8 cellular contexts compared by ENCODE assay signal in the genomic region with DNA sequence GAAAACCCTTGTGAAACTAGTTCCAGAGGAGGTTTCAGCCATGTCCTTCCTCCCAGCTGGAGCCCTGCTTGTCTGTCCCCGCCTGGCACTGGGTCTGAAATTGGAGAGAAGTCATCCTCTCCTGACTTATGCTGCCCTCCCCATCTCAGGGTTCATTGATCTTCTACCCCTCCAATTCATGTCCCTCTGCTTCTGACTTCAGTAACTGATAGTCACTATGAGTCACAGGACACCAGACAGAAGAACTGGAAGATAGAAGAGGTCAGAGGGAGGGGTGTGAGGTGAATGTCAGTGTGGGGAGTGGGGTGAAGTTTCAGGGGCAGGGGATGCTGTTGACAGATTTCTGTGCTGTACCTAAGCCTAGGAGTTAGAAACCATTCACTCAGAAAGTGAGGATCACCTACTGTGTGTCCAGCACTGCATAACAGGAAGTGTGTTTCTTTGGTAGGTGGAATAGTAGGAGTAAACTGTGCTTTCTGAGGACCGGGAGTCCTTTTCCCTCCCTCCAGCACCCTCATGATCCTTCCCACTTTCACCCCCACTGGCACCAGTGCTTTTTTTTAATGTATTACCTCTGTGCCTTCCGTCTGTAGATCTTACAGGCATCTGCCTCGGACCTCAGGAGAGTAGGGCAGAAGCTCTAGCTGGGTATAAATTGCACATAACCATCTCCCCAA. TPM values are rescaled to one million over a fixed set of nuclear protein-coding genes. Genes with fewer than 3 reads are reported as not detected.
DNase-seq lines count a peak whose midpoint lies in the region; ATAC-seq, FAIRE-seq and TF ChIP-seq lines count a peak whose summit lies in the region.

No MANE protein-coding gene starts in this region.

- H4K12ac ChIP-seq in trophoblast cell (ENCODE audit: low read depth, low read length), result no peak overlapping the region

- H3K9me3 ChIP-seq in DND-41 (ENCODE audit: insufficient read depth, low read length, severe bottlenecking), result no peaks in the 10 kb centered on the region
- H3K9me3 ChIP-seq in OCI-LY1 (ENCODE audit: low read length), result no peaks in the 10 kb centered on the region
- H3K9me3 ChIP-seq in H1 (ENCODE audit: insufficient read depth in 2 of 2, low read depth in 1 of 2, low read length in 1 of 2), result no peaks in the 10 kb centered on the region
- H3K9me3 ChIP-seq in trophoblast cell (ENCODE audit: insufficient read depth, low read depth, low read length), result no peaks in the 10 kb centered on the region

- ATAC-seq in DND-41 (ENCODE audit: insufficient read depth, low read depth), result no peak
- ATAC-seq in GM21515 (IDR thresholded peaks at IDR 0.05; ENCODE audit: unreplicated experiment), result no peak
- no peak for ATAC-seq in GM18498 (IDR thresholded peaks at IDR 0.05; ENCODE audit: unreplicated experiment)

- H4K91ac ChIP-seq in H1 (replicated peaks; ENCODE audit: insufficient read length, low read length) (no peak overlapping the region), trophoblast cell (ENCODE audit: low read depth, low read length) (no peak overlapping the region)

- H4K5ac ChIP-seq in H1 (ENCODE audit: insufficient read length, low read depth, low read length), result no peak overlapping the region

- no peak for TF ChIP-seq EP300 in H1 (IDR thresholded peaks at IDR 0.05; ENCODE audit: borderline replicate concordance in 1 of 2, low read depth in 2 of 2, low read length in 2 of 2)

- H4K8ac ChIP-seq in H1 (ENCODE audit: extremely low read depth, insufficient read depth, low read length), result no peak overlapping the region
- H4K8ac ChIP-seq in trophoblast cell (ENCODE audit: low read depth, low read length), result peak overlapping the region; percentile 39

- 70% methylated on average over 4 of the region's 4 CpGs; no CpG with 5 or more reads in 1 of the 2 experiments for WGBS in H1 (ENCODE audit: extremely low coverage in 1 of 2, insufficient coverage in 1 of 2, insufficient read length in 1 of 2, insufficient replicate concordance in 2 of 2, low coverage in 1 of 2, low lambda C conversion rate in 2 of 2, missing lambda C conversion rate in 1 of 2), 2 experiments
- no CpG with 5 or more reads among the region's 4 CpGs for WGBS in trophoblast cell (ENCODE audit: extremely low coverage, insufficient coverage, insufficient read length)

- peaks cover 11% of the 10 kb centered on the region for H3K79me2 ChIP-seq in DND-41 (ENCODE audit: insufficient read depth, low read length)
- H3K79me2 ChIP-seq in OCI-LY1 (ENCODE audit: insufficient read depth, low read length), result no peaks in the 10 kb centered on the region
- H3K79me2 ChIP-seq in H1 (ENCODE audit: control insufficient read depth in 1 of 2, insufficient read depth in 2 of 2, low read length in 2 of 2), result peaks cover 0 to 7% of the 10 kb centered on the region in 2 experiments; a peak in 2 of 4 replicates
- peaks cover 4% of the 10 kb centered on the region for H3K79me2 ChIP-seq in trophoblast cell (ENCODE audit: control insufficient read depth, insufficient read depth, low read length, poor library complexity)

- H3K4me3 ChIP-seq in DND-41 (ENCODE audit: low read depth in 1 of 2, low read length in 2 of 2), result peak overlapping the region; percentile 66 to 94; a peak in 3 of 4 replicates
- peak overlapping the region; percentile 89 for H3K4me3 ChIP-seq in OCI-LY1 (ENCODE audit: low read depth, low read length, poor library complexity, severe bottlenecking)
- H3K4me3 ChIP-seq in H1 (ENCODE audit: extremely low read depth in 1 of 4, insufficient read depth in 2 of 4, low read depth in 3 of 4, low read length in 4 of 4), result peak overlapping the region in 2 of 4 experiments; percentile 87 to 92; a peak in 5 of 8 replicates
- no peak overlapping the region for H3K4me3 ChIP-seq in trophoblast cell (ENCODE audit: low read depth, low read length)

- H4K20me1 ChIP-seq in DND-41 (ENCODE audit: insufficient read depth, low read length) (no peaks in the 10 kb centered on the region), OCI-LY1 (ENCODE audit: insufficient read depth, low read length) (no peaks in the 10 kb centered on the region), H1 (replicated peaks in 1 of 2; ENCODE audit: control insufficient read depth in 1 of 2, insufficient read depth in 2 of 2, low read length in 2 of 2) (peaks cover 2 to 3% of the 10 kb centered on the region in 2 experiments)

- CTCF ChIA-PET in H1 (lab: Charles Lee; ENCODE audit: partially characterized antibody), result interaction anchor here (0.9 kb wide), 1 partner anchor 125 kb away, joined by 3 read pairs; no protein-coding TSS in a partner anchor

- no peak overlapping the region for H2BK20ac ChIP-seq in H1 (ENCODE audit: low read length)

- H3K4ac ChIP-seq in H1 (replicated peaks; ENCODE audit: insufficient read length, low read depth, low read length) (no peak overlapping the region), trophoblast cell (ENCODE audit: low read depth, low read length) (no peak overlapping the region)

- no peaks in the 10 kb centered on the region for H3K9me2 ChIP-seq in OCI-LY1 (ENCODE audit: low read depth, low read length)

- H2BK120ac ChIP-seq in H1 (replicated peaks; ENCODE audit: low read depth, low read length) (no peak overlapping the region), trophoblast cell (ENCODE audit: insufficient read depth, low read length, poor library complexity) (no peak overlapping the region)

- no peak overlapping the region for H2BK12ac ChIP-seq in H1 (ENCODE audit: low read depth, low read length)
- H2BK12ac ChIP-seq in trophoblast cell (ENCODE audit: low read length), result no peak overlapping the region

- peaks cover 37% of the 10 kb centered on the region for H3K36me3 ChIP-seq in DND-41 (ENCODE audit: insufficient read depth, low read length)
- H3K36me3 ChIP-seq in OCI-LY1 (ENCODE audit: insufficient read depth, low read length), result peaks cover 41% of the 10 kb centered on the region
- peaks cover 4 to 29% (median 19%) of the 10 kb centered on the region in 4 experiments for H3K36me3 ChIP-seq in H1 (ENCODE audit: control insufficient read depth in 2 of 4, insufficient read depth in 4 of 4, low read length in 3 of 4)
- H3K36me3 ChIP-seq in trophoblast cell (ENCODE audit: control insufficient read depth in 1 of 2, insufficient read depth in 2 of 2, low read length in 2 of 2), result peaks cover 14 to 25% of the 10 kb centered on the region in 2 experiments

- TF ChIP-seq RAD21 in H1 (IDR thresholded peaks at IDR 0.05 in 1 of 2, conservative IDR thresholded peaks at IDR 0.05 in 1 of 2; ENCODE audit: low read depth in 2 of 2, low read length in 2 of 2), result no peak

- H3K4me1 ChIP-seq in DND-41 (ENCODE audit: insufficient read depth, low read length) (peaks cover 16% of the 10 kb centered on the region), OCI-LY1 (ENCODE audit: insufficient read depth, low read length, severe bottlenecking) (peaks cover 14% of the 10 kb centered on the region), H1 (replicated peaks in 1 of 4; ENCODE audit: control insufficient read depth in 3 of 4, insufficient read depth in 4 of 4, low read length in 3 of 4) (peaks cover 0 to 7% (median 0%) of the 10 kb centered on the region in 4 experiments; a peak in 1 of 7 replicates), trophoblast cell (ENCODE audit: control insufficient read depth in 1 of 2, insufficient read depth in 2 of 2, low read length in 2 of 2) (peaks cover 0 to 4% of the 10 kb centered on the region in 2 experiments)

- no peaks in the 10 kb centered on the region for H3K23me2 ChIP-seq in H1 (ENCODE audit: low read depth, low read length)

- no peak overlapping the region for H3K23ac ChIP-seq in H1 (ENCODE audit: insufficient read length)
- H3K23ac ChIP-seq in trophoblast cell (ENCODE audit: low read length), result no peak overlapping the region

- TF ChIP-seq CTCF in DND-41 (IDR thresholded peaks at IDR 0.05; ENCODE audit: borderline replicate concordance, extremely low read depth, low read length, poor library complexity, severe bottlenecking) (no peak), OCI-LY1 (IDR thresholded peaks at IDR 0.05; ENCODE audit: low read length) (no peak), H1 (IDR thresholded peaks at IDR 0.05; ENCODE audit: control extremely low read depth in 1 of 3, insufficient read depth in 1 of 3, low read depth in 1 of 3, low read length in 3 of 3) (no peak)

- H2BK5ac ChIP-seq in H1 (ENCODE audit: low read depth, low read length), result no peak overlapping the region
- H2BK5ac ChIP-seq in trophoblast cell (ENCODE audit: low read depth, low read length, poor library complexity), result no peak overlapping the region

- H3K14ac ChIP-seq in H1 (ENCODE audit: insufficient read length) (no peak overlapping the region), trophoblast cell (ENCODE audit: low read length) (no peak overlapping the region)

- no peak overlapping the region for H2BK15ac ChIP-seq in H1 (ENCODE audit: low read length)

- H3K79me1 ChIP-seq in H1 (ENCODE audit: low read depth, low read length) (no peaks in the 10 kb centered on the region), trophoblast cell (ENCODE audit: low read length) (peaks cover 4% of the 10 kb centered on the region)

- no peaks in the 10 kb centered on the region for H3F3A ChIP-seq in OCI-LY1 (ENCODE audit: insufficient read depth, low read length)

- H3K27me3 ChIP-seq in DND-41 (ENCODE audit: insufficient read depth, low read length, poor library complexity), result no peaks in the 10 kb centered on the region
- H3K27me3 ChIP-seq in OCI-LY1 (ENCODE audit: insufficient read depth, low read length), result no peaks in the 10 kb centered on the region
- H3K27me3 ChIP-seq in H1 (replicated peaks in 1 of 4; ENCODE audit: control insufficient read depth in 3 of 4, extremely low read depth in 1 of 4, insufficient read depth in 3 of 4, low read length in 3 of 4), result no peaks in the 10 kb centered on the region
- no peaks in the 10 kb centered on the region for H3K27me3 ChIP-seq in trophoblast cell (ENCODE audit: insufficient read depth, low read length)

- peak overlapping the region; percentile 83 for H3K4me2 ChIP-seq in DND-41 (ENCODE audit: insufficient read depth, low read length)
- peak overlapping the region; percentile 60 for H3K4me2 ChIP-seq in OCI-LY1 (ENCODE audit: low read length)
- H3K4me2 ChIP-seq in H1 (ENCODE audit: insufficient read depth in 1 of 2, low read depth in 2 of 2, low read length in 2 of 2), result peak overlapping the region; percentile 34 to 59
- peak overlapping the region; percentile 46 for H3K4me2 ChIP-seq in trophoblast cell (ENCODE audit: low read length)

- no peak for TF ChIP-seq POLR2A in H1 (IDR thresholded peaks at IDR 0.05; ENCODE audit: control extremely low read depth in 1 of 2, low read depth in 2 of 2, low read length in 2 of 2)

- H3K56ac ChIP-seq in H1 (replicated peaks; ENCODE audit: insufficient read length, low read depth, low read length), result no peak overlapping the region

- no peak for FAIRE-seq in H1 (lab: Jason Lieb, UNC)

- H2AFZ ChIP-seq in DND-41 (ENCODE audit: low read depth, low read length), result peak overlapping the region; percentile 96
- no peak overlapping the region for H2AFZ ChIP-seq in OCI-LY1 (ENCODE audit: low read length)
- H2AFZ ChIP-seq in H1 (ENCODE audit: low read length), result no peak overlapping the region
- H2AFZ ChIP-seq in trophoblast cell (ENCODE audit: insufficient read depth, low read length, poor library complexity), result no peak overlapping the region

- H3K27ac ChIP-seq in DND-41 (ENCODE audit: low read length) (peak overlapping the region; percentile 86), OCI-LY1 (ENCODE audit: low read depth, low read length, poor library complexity, severe bottlenecking) (no peak overlapping the region), H1 (ENCODE audit: low read depth, low read length) (no peak overlapping the region), trophoblast cell (ENCODE audit: low read depth, low read length) (no peak overlapping the region)

- H3K9ac ChIP-seq in DND-41 (ENCODE audit: low read depth, low read length), result peak overlapping the region; percentile 85
- peak overlapping the region; percentile 86; the same call in 1 of the 2 replicates for H3K9ac ChIP-seq in OCI-LY1 (ENCODE audit: low read length)
- no peak overlapping the region for H3K9ac ChIP-seq in H1 (replicated peaks in 1 of 4; ENCODE audit: extremely low read depth in 1 of 4, low read depth in 3 of 4, low read length in 3 of 4)
- H3K9ac ChIP-seq in trophoblast cell (ENCODE audit: low read length), result no peak overlapping the region

- no peak for DNase-seq in DND-41
- no peak for DNase-seq in H1 (ENCODE audit: low read depth in 1 of 2, low spot score in 2 of 2)
- no peak for DNase-seq in trophoblast cell
- no peak for DNase-seq in GOT3 (lab: John Stamatoyannopoulos, UW)
- DNase-seq in foreskin melanocyte, result no peak

- POLR2A ChIA-PET in H1 (lab: Charles Lee; ENCODE audit: partially characterized antibody), result interaction anchor here (0.6 to 2.4 kb wide), 6 partner anchors 9 to 18 kb away, joined by 3 to 16 read pairs (median 3); partner anchors contain the start of gene TRIM39

- no peak overlapping the region for H3K18ac ChIP-seq in H1 (ENCODE audit: extremely low read depth, low read length)
- no peak overlapping the region for H3K18ac ChIP-seq in trophoblast cell (ENCODE audit: low read length)

- H2AK5ac ChIP-seq in H1 (ENCODE audit: low read depth, low read length) (no peak overlapping the region), trophoblast cell (ENCODE audit: low read length) (no peak overlapping the region)

RNA-seq across cellular contexts. Expression of gene RPP21, which starts 0.6 kb away (rescaled TPM):
- 62.6 and 63.0 TPM in 2 replicates for total RNA-seq in H1 (2021; fragmentation: NEBNext Ultra II Directional; extraction: Animal tissue kit (Norgen Biotek cat#: 25700))
- 219 and 327 TPM in 2 replicates for polyA plus RNA-seq in H1 (2011; rRNA removed)
- 175 TPM for polyA plus RNA-seq in H1 (2011; cell fraction: cytosol; rRNA removed)
- 191 TPM for polyA plus RNA-seq in H1 (2011; cell fraction: nucleus; rRNA removed)
- 68.2 to 121 TPM (median 110 TPM) in 4 replicates for polyA plus RNA-seq in H1 (2012, experiment 1 of 2)
- polyA plus RNA-seq in H1 (2012, experiment 2 of 2), result 312 TPM
- polyA plus RNA-seq in H1 (2013, experiment 1 of 2), result 163 TPM
- polyA plus RNA-seq in H1 (2013, experiment 2 of 2), result 144 TPM
- 12.0 and 15.1 TPM in 2 replicates for polyA minus RNA-seq in H1 (2011; rRNA and poly(A)+ RNA removed)
- polyA minus RNA-seq in H1 (2011; cell fraction: cytosol; rRNA and poly(A)+ RNA removed), result 16.0 TPM
- 22.2 TPM for polyA minus RNA-seq in H1 (2011; cell fraction: nucleus; rRNA and poly(A)+ RNA removed)
- polyA plus RNA-seq in trophoblast cell (2013), result 99.8 and 100 TPM in 2 replicates

RNA-seq across cellular contexts. Expression of gene TRIM39, which starts 17.6 kb away (rescaled TPM):
- total RNA-seq in H1 (2021; fragmentation: NEBNext Ultra II Directional; extraction: Animal tissue kit (Norgen Biotek cat#: 25700)), result 24.2 and 26.1 TPM in 2 replicates
- polyA plus RNA-seq in H1 (2011; rRNA removed), result 7.3 and 9.8 TPM in 2 replicates
- polyA plus RNA-seq in H1 (2011; cell fraction: cytosol; rRNA removed), result 11.9 TPM
- polyA plus RNA-seq in H1 (2011; cell fraction: nucleus; rRNA removed), result 30.9 TPM
- polyA plus RNA-seq in H1 (2012, experiment 1 of 2), result 15.4 to 18.1 TPM (median 16.1 TPM) in 4 replicates
- 6.2 TPM for polyA plus RNA-seq in H1 (2012, experiment 2 of 2)
- 14.4 TPM for polyA plus RNA-seq in H1 (2013, experiment 1 of 2)
- polyA plus RNA-seq in H1 (2013, experiment 2 of 2), result 14.3 TPM
- polyA minus RNA-seq in H1 (2011; rRNA and poly(A)+ RNA removed), result 11.5 and 13.4 TPM in 2 replicates
- polyA minus RNA-seq in H1 (2011; cell fraction: cytosol; rRNA and poly(A)+ RNA removed), result 9.2 TPM
- polyA minus RNA-seq in H1 (2011; cell fraction: nucleus; rRNA and poly(A)+ RNA removed), result 16.0 TPM
- polyA plus RNA-seq in trophoblast cell (2013), result 14.4 and 14.8 TPM in 2 replicates

Comparison
In these comparisons a context has a peak if more than half of its experiments do, and no peak if none do; other contexts are left out.
1. H3K9ac ChIP-seq: peak in DND-41 (single experiment) and OCI-LY1 (single experiment); none in H1 (0 of 4) and trophoblast cell (single experiment).
2. Peak in every context shown above with its lines, with median percentiles within 50 percentile points of each other: H3K4me2 ChIP-seq.